Comparison of ENCODE assay signal across 22 cellular contexts in genomic region chr3:132262305-132262704, GRCh38. TPM values are rescaled to one million over a fixed set of nuclear protein-coding genes. Genes with fewer than 3 reads are reported as not detected.
"Had no signal": no experiment of that assay in that cellular context is flagged by ENCODE, and none has a peak within 500 bp of the region (broad histone marks: within the 10 kb centered on the region; RNA-seq: fewer than 3 reads in every experiment).

No MANE protein-coding gene starts in this region.

- H3K4me3 Mint-ChIP-seq: naive thymus-derived CD8-positive, alpha-beta T cell; nephron progenitor cell; stimulated activated effector memory CD8-positive, alpha-beta T cell treated with anti-CD3 and anti-CD28 coated beads, Interleukin-12 subunit alpha, Interleukin-12 subunit beta, amount 100 ng/mL, for 72 hours had no signal

- DNase-seq: dermis blood vessel endothelial cell; effector memory CD4-positive, alpha-beta T cell; left ventricle myocardium superior; lower lobe of right lung; naive thymus-derived CD8-positive, alpha-beta T cell; nephron progenitor cell; nucleus accumbens; psoas muscle; right cardiac atrium; sigmoid colon; stimulated activated CD4-positive, alpha-beta T cell treated with anti-CD3 and anti-CD28 coated beads, Interleukin-2, amount 100 ng/mL, for 24 hours; stimulated activated CD4-positive, alpha-beta T cell treated with anti-CD3 and anti-CD28 coated beads, Interleukin-4, amount 100 ng/mL, for 24 hours; stimulated activated naive CD4-positive, alpha-beta T cell treated with Interleukin-2 at 50 U/mL for 16 hours; stomach; thyroid gland; trophoblast cell had no signal

- H3K36me3 Mint-ChIP-seq: naive thymus-derived CD8-positive, alpha-beta T cell; stimulated activated effector memory CD8-positive, alpha-beta T cell treated with anti-CD3 and anti-CD28 coated beads, Interleukin-12 subunit alpha, Interleukin-12 subunit beta, amount 100 ng/mL, for 72 hours had no signal

- ATAC-seq: left ventricle myocardium superior; lower lobe of right lung; naive thymus-derived CD8-positive, alpha-beta T cell; psoas muscle; right cardiac atrium had no signal

- H3K4me1 ChIP-seq: psoas muscle, sigmoid colon had no signal

- H3K27me3 ChIP-seq: sigmoid colon, stomach, thyroid gland had no signal

- H3K4me1 Mint-ChIP-seq: naive thymus-derived CD8-positive, alpha-beta T cell; nephron progenitor cell; stimulated activated effector memory CD8-positive, alpha-beta T cell treated with anti-CD3 and anti-CD28 coated beads, Interleukin-12 subunit alpha, Interleukin-12 subunit beta, amount 100 ng/mL, for 72 hours had no signal

- H3K36me3 ChIP-seq: lower lobe of right lung, sigmoid colon, stomach, thyroid gland had no signal

- H3K4me3 ChIP-seq: coronary artery, lower lobe of right lung, psoas muscle, sigmoid colon, stomach, thyroid gland had no signal

- H3K9me3 ChIP-seq: lower lobe of right lung, psoas muscle, sigmoid colon, stomach, thyroid gland had no signal

- H3K27ac ChIP-seq: coronary artery, lower lobe of right lung, psoas muscle, sigmoid colon, stomach, thyroid gland had no signal

- H3K9me3 Mint-ChIP-seq: naive thymus-derived CD8-positive, alpha-beta T cell; stimulated activated effector memory CD8-positive, alpha-beta T cell treated with anti-CD3 and anti-CD28 coated beads, Interleukin-12 subunit alpha, Interleukin-12 subunit beta, amount 100 ng/mL, for 72 hours had no signal

- H3K27ac Mint-ChIP-seq: naive thymus-derived CD8-positive, alpha-beta T cell; nephron progenitor cell; stimulated activated effector memory CD8-positive, alpha-beta T cell treated with anti-CD3 and anti-CD28 coated beads, Interleukin-12 subunit alpha, Interleukin-12 subunit beta, amount 100 ng/mL, for 72 hours had no signal

RNA-seq across cellular contexts. Expression of gene ACP3, which starts 54.9 kb away (rescaled TPM):
- total RNA-seq: dermis blood vessel endothelial cell; endothelial cell of umbilical vein; frontal cortex; naive thymus-derived CD8-positive, alpha-beta T cell; osteocyte; renal cortical epithelial cell had no signal
- polyA plus RNA-seq: endothelial cell of umbilical vein; naive thymus-derived CD8-positive, alpha-beta T cell had no signal
